ENCODE assay signal across 8 cellular contexts in genomic region chr17:81713004-81713555, GRCh38.
DNase-seq lines count a peak whose midpoint lies in the region; ATAC-seq and TF ChIP-seq lines count a peak whose summit lies in the region.

No MANE protein-coding gene starts in this region.

- ATAC-seq in central memory CD8-positive, alpha-beta T cell (replicated peaks; ENCODE audit: extremely low read depth, poor library complexity, severe bottlenecking), result no peak
- ATAC-seq in GM18868 (IDR thresholded peaks at IDR 0.05; ENCODE audit: unreplicated experiment) (no peak), HG03175 (IDR thresholded peaks at IDR 0.05; ENCODE audit: unreplicated experiment) (no peak), GM21825 (IDR thresholded peaks at IDR 0.05; ENCODE audit: unreplicated experiment) (no peak)

- no peak overlapping the region for H3K27ac ChIP-seq in muscle layer of duodenum (ENCODE audit: low read length)

- peaks cover 14 to 27% of the 10 kb centered on the region in 2 donors for H3K4me1 ChIP-seq in muscle layer of duodenum (ENCODE audit: control insufficient read depth in 1 of 2, insufficient read depth in 2 of 2, low read length in 2 of 2)

- H3K27ac Mint-ChIP-seq in central memory CD8-positive, alpha-beta T cell (ENCODE audit: low read depth), result no peak overlapping the region

- H3K9me3 ChIP-seq in muscle layer of duodenum (ENCODE audit: control insufficient read depth in 1 of 2, low read length in 2 of 2), result no peaks in the 10 kb centered on the region

- no peak for TF ChIP-seq CTCF in AG10803 (conservative IDR thresholded peaks at IDR 0.05; ENCODE audit: low read length)

- H3K36me3 Mint-ChIP-seq in central memory CD8-positive, alpha-beta T cell (ENCODE audit: insufficient read depth), result peaks cover 5% of the 10 kb centered on the region

- H3K4me1 Mint-ChIP-seq in central memory CD8-positive, alpha-beta T cell, result peaks cover 5% of the 10 kb centered on the region

- peaks cover 0 to 2% of the 10 kb centered on the region in 2 donors for H3K36me3 ChIP-seq in muscle layer of duodenum (ENCODE audit: control insufficient read depth in 1 of 2, insufficient read depth in 2 of 2, low read length in 2 of 2)

- no peaks in the 10 kb centered on the region for H3K27me3 Mint-ChIP-seq in central memory CD8-positive, alpha-beta T cell

- in situ Hi-C loops in KBM-7 (cut with MboI; ENCODE audit: low pct_unique_long_range_greater_than_20kb, low sequenced_read_pairs), result no loop called here

- no peak for DNase-seq in AG10803 (ENCODE audit: low read depth)
- peak; percentile 26 for DNase-seq in KBM-7
- no peak for DNase-seq in central memory CD8-positive, alpha-beta T cell (ENCODE audit: low spot score in 2 of 2)
- DNase-seq in DMS114 treated with DMSO at 0.1 percent for 48 hours (lab: John Stamatoyannopoulos, UW; ENCODE audit: unreplicated experiment), result no peak

- H3K27me3 ChIP-seq in muscle layer of duodenum (ENCODE audit: low read depth, low read length), result no peaks in the 10 kb centered on the region

- peak overlapping the region; percentile 59 for H3K4me3 ChIP-seq in AG10803 (ENCODE audit: low read length)
- peak overlapping the region; percentile 57 to 79 for H3K4me3 ChIP-seq in muscle layer of duodenum (ENCODE audit: low read depth in 1 of 2, low read length in 2 of 2)

- H3K4me3 Mint-ChIP-seq in central memory CD8-positive, alpha-beta T cell, result peak overlapping the region; percentile 79

- no peaks in the 10 kb centered on the region for H3K9me3 Mint-ChIP-seq in central memory CD8-positive, alpha-beta T cell
